ENCODE assay signal across 10 cellular contexts in the genomic region with DNA sequence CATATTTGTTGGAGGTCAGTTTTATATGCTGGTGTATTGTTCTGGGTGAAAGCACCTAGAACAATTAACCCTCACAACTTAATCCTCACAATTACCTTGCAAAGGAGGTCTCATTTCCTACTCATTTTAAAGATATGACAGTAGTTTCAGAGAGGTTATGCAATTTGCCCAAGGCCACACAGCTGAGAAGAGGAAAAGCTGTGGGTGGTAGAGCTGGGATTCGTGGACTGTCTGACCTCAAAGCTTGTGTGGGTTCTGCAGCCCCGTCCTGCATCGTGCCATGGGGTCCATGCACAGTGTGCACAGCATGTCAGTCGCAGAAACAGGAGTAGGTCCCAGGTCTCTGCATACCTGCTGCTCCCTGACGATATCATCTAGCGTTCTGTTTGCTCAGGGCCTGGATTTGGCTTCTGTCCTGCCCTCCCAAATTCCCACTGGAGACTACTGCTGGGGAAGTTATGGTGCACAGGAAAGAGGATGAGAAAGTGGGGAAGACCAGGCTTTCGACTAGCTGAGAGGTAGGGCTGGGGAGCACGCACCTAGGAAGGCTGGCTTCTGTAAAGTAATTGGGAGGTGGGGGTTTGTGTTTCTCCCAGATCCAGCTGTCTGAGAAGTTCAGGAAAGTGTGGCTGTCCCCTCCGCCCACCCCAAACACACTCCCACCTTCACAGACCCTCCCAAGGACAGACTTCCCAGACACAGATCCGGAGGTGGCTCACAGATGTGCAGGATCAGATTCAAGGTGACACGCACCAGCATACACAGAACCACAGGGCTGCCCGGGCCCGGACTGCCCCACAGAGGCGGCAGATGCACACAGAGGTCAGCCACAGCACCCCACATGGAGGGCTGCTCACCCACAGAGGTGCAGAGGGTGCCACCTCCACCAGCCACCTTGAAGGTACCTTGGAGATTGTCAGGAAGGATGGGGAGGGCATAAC. TPM values are rescaled to one million over a fixed set of nuclear protein-coding genes. Genes with fewer than 3 reads are reported as not detected.
DNase-seq lines count a peak whose midpoint lies in the region; ATAC-seq and TF ChIP-seq lines count a peak whose summit lies in the region.
"Had no signal": no experiment of that assay in that cellular context is flagged by ENCODE, and none has a peak within 500 bp of the region (broad histone marks: within the 10 kb centered on the region; RNA-seq: fewer than 3 reads in every experiment).

No MANE protein-coding gene starts in this region.

- intact Hi-C loops in dorsolateral prefrontal cortex (cut with DNase I) = no loop called here

- no peaks in the 10 kb centered on the region for H3F3A ChIP-seq in Loucy (ENCODE audit: low read depth)

- H3K79me2 ChIP-seq in Loucy (ENCODE audit: insufficient read depth, low read length) = 0 out of 2 replicates have a peak, but pooled peaks cover 5% of the 10 kb centered on the region

- H4K20me1 ChIP-seq in Loucy (ENCODE audit: insufficient read depth, low read length, poor library complexity, severe bottlenecking) = no peaks in the 10 kb centered on the region

- H3K4me1 Mint-ChIP-seq in neural crest cell = peaks cover 28% of the 10 kb centered on the region

- H3K9me3 ChIP-seq in Loucy (ENCODE audit: insufficient read depth, low read depth, low read length) = no peaks in the 10 kb centered on the region

- H3K27ac Mint-ChIP-seq in neural crest cell (ENCODE audit: unreplicated experiment) = no peak overlapping the region

- H2AFZ ChIP-seq in Loucy (ENCODE audit: low read length) = no peak overlapping the region

- no peaks in the 10 kb centered on the region for H3K36me3 ChIP-seq in Loucy (ENCODE audit: insufficient read depth, low read length)

- DNase-seq in CD1c-positive myeloid dendritic cell (ENCODE audit: extremely low spot score) = peak; percentile 17
- DNase-seq in dorsolateral prefrontal cortex = no peak
- no peak for DNase-seq in neural crest cell (ENCODE audit: low read depth, low spot score)
- DNase-seq in NCI-H2107 treated with DMSO at 0.1 percent for 48 hours (lab: John Stamatoyannopoulos, UW; ENCODE audit: unreplicated experiment) = no peak
- DNase-seq in NCI-H1694 treated with DMSO at 0.1 percent for 48 hours (lab: John Stamatoyannopoulos, UW) = no peak
- DNase-seq: NCI-H1694, SIG-M5 had no signal

- H3K9me3 Mint-ChIP-seq in neural crest cell = no peaks in the 10 kb centered on the region

- no peak for TF ChIP-seq CTCF in Loucy (conservative IDR thresholded peaks at IDR 0.05; ENCODE audit: low read length)
- no peak for TF ChIP-seq CTCF in dorsolateral prefrontal cortex (IDR thresholded peaks at IDR 0.05 in 54 of 56, conservative IDR thresholded peaks at IDR 0.05 in 2 of 56; ENCODE audit: low read depth in 1 of 56, partially characterized antibody in 56 of 56)
- TF ChIP-seq CTCF in neural crest cell (conservative IDR thresholded peaks at IDR 0.05) = no peak

- no peaks in the 10 kb centered on the region for H3K9me2 ChIP-seq in Loucy (replicated peaks; ENCODE audit: low read depth, low read length)

- peak overlapping the region in 25 of 59 donors; percentile 1 to 89 (median 62) for H3K27ac ChIP-seq in dorsolateral prefrontal cortex

- H3K4me3 ChIP-seq in Loucy (ENCODE audit: low read length, poor library complexity, severe bottlenecking) (no peak overlapping the region), dorsolateral prefrontal cortex (peak overlapping the region in 58 of 59 donors; percentile 66 to 96 (median 88))

- ATAC-seq in GM18870 (IDR thresholded peaks at IDR 0.05; ENCODE audit: unreplicated experiment) = no peak
- ATAC-seq in GM19463 (IDR thresholded peaks at IDR 0.05; ENCODE audit: unreplicated experiment) = no peak

- H3K36me3 Mint-ChIP-seq in neural crest cell (ENCODE audit: low read depth) = no peaks in the 10 kb centered on the region

- peak overlapping the region; percentile 75 for H3K4me2 ChIP-seq in Loucy (ENCODE audit: low read depth, low read length, poor library complexity, severe bottlenecking)

- no peaks in the 10 kb centered on the region for H3K27me3 Mint-ChIP-seq in neural crest cell (ENCODE audit: low read depth)

- H3K4me3 Mint-ChIP-seq in neural crest cell = peak overlapping the region; percentile 88

- no peaks in the 10 kb centered on the region for H3K27me3 ChIP-seq in Loucy (ENCODE audit: insufficient read depth, low read length, poor library complexity, severe bottlenecking)
- no peaks in the 10 kb centered on the region for H3K27me3 ChIP-seq in dorsolateral prefrontal cortex

- peaks cover 10% of the 10 kb centered on the region for H3K4me1 ChIP-seq in Loucy (ENCODE audit: insufficient read depth, low read length, poor library complexity, severe bottlenecking)

- H3K9ac ChIP-seq in Loucy (ENCODE audit: low read depth, low read length, poor library complexity, severe bottlenecking) = peak overlapping the region; percentile 82

RNA-seq across cellular contexts. Expression of gene BACE1, which starts 2.0 kb away (rescaled TPM):
- 100 to 1,000 TPM in 52 of 120 experiments, 10 to 100 TPM in 68; 61.2 to 214 (median 97.2) TPM for total RNA-seq in dorsolateral prefrontal cortex
- 30.4 and 30.7 TPM in 2 replicates for total RNA-seq in neural crest cell

RNA-seq across cellular contexts. Expression of gene CEP164, which starts 13.6 kb away (rescaled TPM):
- total RNA-seq in dorsolateral prefrontal cortex (10 to 100 TPM; 22.7 to 64.8 (median 39.7) TPM), neural crest cell (41.2 and 42.8 TPM in 2 replicates)

RNA-seq across cellular contexts. Expression of gene BACE1-AS, which starts 23.0 kb away (rescaled TPM):
- total RNA-seq in dorsolateral prefrontal cortex (10 to 100 TPM; 10.4 to 23.0 (median 15.6) TPM), neural crest cell (17.6 and 18.1 TPM in 2 replicates)
